In the genomic region with DNA sequence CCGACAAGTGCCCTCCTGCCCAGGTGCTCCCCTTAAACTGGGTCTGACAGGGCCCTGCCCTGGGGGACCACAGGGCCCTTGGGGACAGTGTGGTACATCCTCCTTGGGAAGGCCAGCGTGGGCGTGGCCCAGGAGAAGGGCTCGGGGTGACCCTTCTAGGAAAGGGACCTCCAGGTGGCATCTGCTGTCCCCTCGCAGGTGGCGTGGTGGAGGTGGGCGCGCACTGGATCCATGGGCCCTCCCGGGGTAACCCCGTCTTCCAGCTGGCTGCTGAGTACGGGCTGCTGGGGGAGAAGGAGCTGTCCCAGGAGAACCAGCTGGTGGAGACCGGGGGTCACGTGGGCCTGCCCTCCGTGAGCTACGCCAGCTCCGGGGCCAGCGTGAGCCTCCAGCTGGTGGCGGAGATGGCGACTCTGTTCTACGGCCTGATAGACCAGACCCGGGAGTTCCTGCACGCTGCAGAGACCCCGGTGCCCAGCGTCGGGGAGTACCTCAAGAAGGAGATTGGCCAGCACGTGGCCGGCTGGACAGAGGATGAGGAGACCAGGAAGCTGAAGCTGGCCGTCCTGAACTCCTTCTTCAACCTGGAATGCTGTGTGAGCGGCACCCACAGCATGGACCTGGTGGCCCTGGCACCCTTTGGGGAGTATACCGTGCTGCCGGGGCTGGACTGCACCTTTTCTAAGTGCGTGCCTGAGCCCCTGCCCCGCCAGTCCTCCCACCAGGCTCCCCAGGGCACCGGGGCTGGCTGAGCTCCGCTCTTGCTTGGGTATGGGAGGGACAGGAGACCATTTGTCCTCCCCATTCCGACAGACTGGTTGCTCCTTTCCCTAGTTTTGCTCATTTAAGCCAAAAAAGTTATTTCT, we compare ENCODE assay signal across 6 cellular contexts.
A peak's percentile ranks its signal among the peaks of the same experiment; 100 is the strongest.
DNase-seq lines count a peak whose midpoint lies in the region; ATAC-seq lines count a peak whose summit lies in the region.

No MANE protein-coding gene starts in this region.

- H3K4me3 ChIP-seq in iPS-18c (ENCODE audit: insufficient read depth, low read depth, low read length), result peak overlapping the region; percentile 65; the same call in 1 of the 2 replicates

- H3K27me3 Mint-ChIP-seq in stimulated activated naive CD8-positive, alpha-beta T cell treated with anti-CD3 and anti-CD28 coated beads, Interleukin-15, Interleukin-2, amounts not matched to agents 100 ng/mL and 50 ng/mL, for 24 hours, result no peaks in the 10 kb centered on the region

- no peak for DNase-seq in stimulated activated naive CD8-positive, alpha-beta T cell treated with anti-CD3 and anti-CD28 coated beads, Interleukin-15, Interleukin-2, amounts not matched to agents 100 U/mL and 50 U/mL, for 24 hours
- DNase-seq in NCI-H345 treated with DMSO at 0.1 percent for 48 hours (lab: John Stamatoyannopoulos, UW; ENCODE audit: unreplicated experiment), result no peak

- ATAC-seq in stimulated activated naive CD8-positive, alpha-beta T cell treated with anti-CD3 and anti-CD28 coated beads, Interleukin-15, Interleukin-2, amounts not matched to agents 100 U/mL and 50 U/mL, for 24 hours, result no peak
- ATAC-seq in HG03342 (IDR thresholded peaks at IDR 0.05; ENCODE audit: unreplicated experiment), result no peak
- ATAC-seq in GM19328 (IDR thresholded peaks at IDR 0.05; ENCODE audit: unreplicated experiment), result no peak

- H3K4me3 Mint-ChIP-seq in stimulated activated naive CD8-positive, alpha-beta T cell treated with anti-CD3 and anti-CD28 coated beads, Interleukin-15, Interleukin-2, amounts not matched to agents 100 ng/mL and 50 ng/mL, for 24 hours, result peak overlapping the region; percentile 56

- H3K9me3 ChIP-seq in iPS-18c (ENCODE audit: control insufficient read depth, insufficient read depth, low read length), result no peaks in the 10 kb centered on the region

- H3K36me3 Mint-ChIP-seq in stimulated activated naive CD8-positive, alpha-beta T cell treated with anti-CD3 and anti-CD28 coated beads, Interleukin-15, Interleukin-2, amounts not matched to agents 100 ng/mL and 50 ng/mL, for 24 hours (ENCODE audit: low read depth), result no peaks in the 10 kb centered on the region

- no peak overlapping the region for H3K27ac Mint-ChIP-seq in stimulated activated naive CD8-positive, alpha-beta T cell treated with anti-CD3 and anti-CD28 coated beads, Interleukin-15, Interleukin-2, amounts not matched to agents 100 ng/mL and 50 ng/mL, for 24 hours

- H3K9me3 Mint-ChIP-seq in stimulated activated naive CD8-positive, alpha-beta T cell treated with anti-CD3 and anti-CD28 coated beads, Interleukin-15, Interleukin-2, amounts not matched to agents 100 ng/mL and 50 ng/mL, for 24 hours, result no peaks in the 10 kb centered on the region

- H3K4me1 Mint-ChIP-seq in stimulated activated naive CD8-positive, alpha-beta T cell treated with anti-CD3 and anti-CD28 coated beads, Interleukin-15, Interleukin-2, amounts not matched to agents 100 ng/mL and 50 ng/mL, for 24 hours (ENCODE audit: low read depth), result peaks cover 7% of the 10 kb centered on the region
